In genomic region chr11:85627998-85628770, GRCh38 we compare ENCODE assay signal across 1 cellular context.
TF ChIP-seq lines count a peak whose summit lies in the region.

TMEM126B (plus strand) TSS chr11:85628593; CDS start chr11:85628608, 15 bp downstream.

TF ChIP-seq in K562, 482 proteins besides CTCF, POLR2A, EP300 and RAD21 (continued from another document and continues in another):
- TF ChIP-seq CHD2 (IDR thresholded peaks at IDR 0.05; ENCODE audit: low read depth, low read length) (peak; percentile 29; the same call in 1 of the 2 replicates), ZNF146 (CRISPR knock-in tag; IDR thresholded peaks at IDR 0.05; ENCODE audit: unreplicated experiment) (no peak), ZBTB17 (CRISPR knock-in tag; IDR thresholded peaks at IDR 0.05) (0 out of 2 replicates have a peak, but pooled peaks have one; percentile 9), ZBTB43 (CRISPR knock-in tag; IDR thresholded peaks at IDR 0.05) (no peak), ZBTB26 (CRISPR knock-in tag; IDR thresholded peaks at IDR 0.05) (no peak), PHF8 (IDR thresholded peaks at IDR 0.05; ENCODE audit: borderline replicate concordance, low read length) (peak; percentile 88), SOX6 (IDR thresholded peaks at IDR 0.05) (peak; percentile 30; the same call in 1 of the 2 replicates), SP1 (CRISPR knock-in tag; IDR thresholded peaks at IDR 0.05) (peak; percentile 92), MBD2 (IDR thresholded peaks at IDR 0.05; ENCODE audit: borderline replicate concordance, low read depth) (peak; percentile 63), ATF7 (IDR thresholded peaks at IDR 0.05) (peak; percentile 79), HDAC3 (IDR thresholded peaks at IDR 0.05; ENCODE audit: borderline replicate concordance, partially characterized antibody) (no peak), SRF (CRISPR knock-in tag; IDR thresholded peaks at IDR 0.05) (peak in 1 of 2 experiments; percentile 47; a peak in 1 of 4 replicates), NR2C2 (CRISPR knock-in tag; IDR thresholded peaks at IDR 0.05) (no peak), NR2C2 (tag; IDR thresholded peaks at IDR 0.05) (peak; percentile 26; the same call in 1 of the 2 replicates), GTF2E2 (tag; IDR thresholded peaks at IDR 0.05) (peak; percentile 36; the same call in 1 of the 2 replicates), SP2 (IDR thresholded peaks at IDR 0.05; ENCODE audit: extremely low read depth, low read depth, low read length, poor library complexity, severe bottlenecking) (peak; percentile 4), ZKSCAN1 (IDR thresholded peaks at IDR 0.05; ENCODE audit: low read depth, low read length) (0 out of 2 replicates have a peak, but pooled peaks have one; percentile 29), NFE2L1 (tag; IDR thresholded peaks at IDR 0.05; ENCODE audit: borderline replicate concordance, low read depth) (no peak), VEZF1 (CRISPR knock-in tag; IDR thresholded peaks at IDR 0.05) (peak; percentile 89), PRMT5 (CRISPR knock-in tag; IDR thresholded peaks at IDR 0.05) (no peak), C11orf30 (IDR thresholded peaks at IDR 0.05; ENCODE audit: low read depth) (peak; percentile 96), NFYB (IDR thresholded peaks at IDR 0.05; ENCODE audit: extremely low read depth, insufficient read length) (peak; percentile 24), SMAD4 (CRISPR knock-in tag; conservative IDR thresholded peaks at IDR 0.05) (0 out of 2 replicates have a peak, but pooled peaks have one; percentile 31), EP400 (IDR thresholded peaks at IDR 0.05) (peak; percentile 77), ZNF197 (CRISPR knock-in tag; IDR thresholded peaks at IDR 0.05; ENCODE audit: low read depth) (no peak), STAT5A (IDR thresholded peaks at IDR 0.05; ENCODE audit: borderline replicate concordance, low read length) (peak; percentile 43; the same call in 1 of the 2 replicates), TBP (optimal IDR thresholded peaks at IDR 0.05; ENCODE audit: low read depth, low read length) (peak; percentile 80), NFIC (IDR thresholded peaks at IDR 0.05) (peak; percentile 76), POLR2G (IDR thresholded peaks at IDR 0.05; ENCODE audit: low read depth, low read length) (peak; percentile 89; the same call in 1 of the 2 replicates), USF1 (CRISPR knock-in tag; IDR thresholded peaks at IDR 0.05) (peak; percentile 96), PKNOX1 (IDR thresholded peaks at IDR 0.05) (peak; percentile 97), NCOA1 (IDR thresholded peaks at IDR 0.05; ENCODE audit: low read depth) (0 out of 2 replicates have a peak, but pooled peaks have one; percentile 23), THAP12 (CRISPR knock-in tag; IDR thresholded peaks at IDR 0.05) (no peak), CREB3L1 (IDR thresholded peaks at IDR 0.05; ENCODE audit: borderline replicate concordance, low read depth) (peak; percentile 28; the same call in 1 of the 2 replicates), ELK1 (CRISPR knock-in tag; IDR thresholded peaks at IDR 0.05) (no peak), MEIS2 (IDR thresholded peaks at IDR 0.05; ENCODE audit: partially characterized antibody) (peak; percentile 99), ZKSCAN3 (CRISPR knock-in tag; IDR thresholded peaks at IDR 0.05) (no peak), RBBP5 (IDR thresholded peaks at IDR 0.05; ENCODE audit: borderline replicate concordance, insufficient read depth, low read length, poor library complexity, severe bottlenecking) (peak; percentile 65), POLR2AphosphoS2 (IDR thresholded peaks at IDR 0.05; ENCODE audit: low read length) (no peak), PREB (CRISPR knock-in tag; IDR thresholded peaks at IDR 0.05) (0 out of 2 replicates have a peak, but pooled peaks have one; percentile 4), FOS (IDR thresholded peaks at IDR 0.05; ENCODE audit: extremely low read depth, insufficient read length) (peak; percentile 27), SIRT6 (IDR thresholded peaks at IDR 0.05; ENCODE audit: low read depth, low read length) (no peak), YY1 (IDR thresholded peaks at IDR 0.05; ENCODE audit: borderline replicate concordance in 1 of 3, control insufficient read depth in 1 of 3, extremely low read depth in 1 of 3, insufficient read depth in 3 of 3, insufficient read length in 1 of 3, insufficient replicate concordance in 2 of 3, low read depth in 1 of 3, low read length in 2 of 3) (peak; percentile 50 to 96 (median 94)), NKRF (IDR thresholded peaks at IDR 0.05; ENCODE audit: borderline replicate concordance) (0 out of 2 replicates have a peak, but pooled peaks have one; percentile 21), POLR2AphosphoS5 (IDR thresholded peaks at IDR 0.05; ENCODE audit: control insufficient read depth, insufficient read depth, low read depth, low read length) (peak; percentile 90), ZNF24 (IDR thresholded peaks at IDR 0.05) (0 out of 2 replicates have a peak, but pooled peaks have one; percentile 36), MYC (IDR thresholded peaks at IDR 0.05; ENCODE audit: low read depth, low read length) (peak; percentile 77; the same call in 1 of the 2 replicates), MYC (CRISPR knock-in tag; IDR thresholded peaks at IDR 0.05; ENCODE audit: borderline replicate concordance, low read depth) (no peak), CCNT2 (IDR thresholded peaks at IDR 0.05; ENCODE audit: borderline replicate concordance, extremely low read depth, insufficient read length, low read depth, low read length) (peak; percentile 52), MAZ (CRISPR knock-in tag; conservative IDR thresholded peaks at IDR 0.05 in 1 of 2, IDR thresholded peaks at IDR 0.05 in 1 of 2) (peak; percentile 97 to 100), L3MBTL2 (IDR thresholded peaks at IDR 0.05) (peak; percentile 36; the same call in 1 of the 2 replicates)
